Comparison of ENCODE assay signal across 20 cellular contexts in genomic region chrX:69724307-69724706, GRCh38.
DNase-seq lines count a peak whose midpoint lies in the region; ATAC-seq, FAIRE-seq and TF ChIP-seq lines count a peak whose summit lies in the region.
"Had no signal": no experiment of that assay in that cellular context is flagged by ENCODE, and none has a peak within 500 bp of the region (broad histone marks: within the 10 kb centered on the region; RNA-seq: fewer than 3 reads in every experiment).

No MANE protein-coding gene starts in this region.

- H2BK5ac ChIP-seq in neuronal stem cell (ENCODE audit: low read length), result no peak overlapping the region

- no peaks in the 10 kb centered on the region for H3K79me1 ChIP-seq in neuronal stem cell (ENCODE audit: low read depth, low read length)

- H3K27me3 ChIP-seq in left ventricle myocardium inferior (ENCODE audit: low read depth) (no peaks in the 10 kb centered on the region), astrocyte (ENCODE audit: insufficient read depth, low read length) (no peaks in the 10 kb centered on the region), neuronal stem cell (ENCODE audit: control insufficient read depth in 3 of 3, insufficient read depth in 3 of 3, low read depth in 1 of 3, low read length in 3 of 3) (no peaks in the 10 kb centered on the region), dorsolateral prefrontal cortex (peaks cover 0 to 59% (median 10%) of the 10 kb centered on the region in 45 donors)

- H2BK120ac ChIP-seq in neuronal stem cell (ENCODE audit: low read depth, low read length), result no peak overlapping the region

- no peaks in the 10 kb centered on the region for H3K4me1 Mint-ChIP-seq in astrocyte (ENCODE audit: low read depth, unreplicated experiment)
- H3K4me1 Mint-ChIP-seq: B cell had no signal

- peak; percentile 52 for FAIRE-seq in astrocyte (lab: Jason Lieb, UNC)
- FAIRE-seq: A549, G401.6, GM12891, GM18507 had no signal

- H3K4me3 Mint-ChIP-seq in astrocyte (ENCODE audit: unreplicated experiment), result no peak overlapping the region
- H3K4me3 Mint-ChIP-seq: B cell; CD4-positive, alpha-beta T cell; CD8-positive, alpha-beta T cell had no signal

- H3K9me3 Mint-ChIP-seq in astrocyte (ENCODE audit: unreplicated experiment), result no peaks in the 10 kb centered on the region
- H3K9me3 Mint-ChIP-seq: CD4-positive, alpha-beta T cell; CD8-positive, alpha-beta T cell had no signal

- no peaks in the 10 kb centered on the region for H3K36me3 Mint-ChIP-seq in astrocyte (ENCODE audit: low read depth, unreplicated experiment)
- H3K36me3 Mint-ChIP-seq: CD8-positive, alpha-beta T cell had no signal

- H4K20me1 ChIP-seq in astrocyte (ENCODE audit: insufficient read depth, low read length), result no peaks in the 10 kb centered on the region
- H4K20me1 ChIP-seq: BLaER1 treated with 17β-estradiol and CSF1 and Interleukin-3, amounts not matched to agents 10 nM and 100 nM had no signal

- no peak overlapping the region for H3K27ac Mint-ChIP-seq in astrocyte (ENCODE audit: unreplicated experiment)
- H3K27ac Mint-ChIP-seq: B cell; CD4-positive, alpha-beta T cell; CD8-positive, alpha-beta T cell had no signal

- H3K14ac ChIP-seq in neuronal stem cell (ENCODE audit: low read length), result no peak overlapping the region

- H3K4me2 ChIP-seq in astrocyte (ENCODE audit: low read length), result no peak overlapping the region
- H3K4me2 ChIP-seq in neuronal stem cell (ENCODE audit: insufficient read depth, low read length, poor library complexity, severe bottlenecking), result no peak overlapping the region
- H3K4me2 ChIP-seq: A549; BLaER1 treated with 17β-estradiol and CSF1 and Interleukin-3, amounts not matched to agents 10 nM and 100 nM had no signal

- intact Hi-C loops in left cardiac atrium (cut with DNase I) (no loop called here), left ventricle myocardium inferior (cut with micrococcal nuclease) (no loop called here), dorsolateral prefrontal cortex (cut with DNase I) (no loop called here)

- no peak overlapping the region for H3K9ac ChIP-seq in astrocyte (ENCODE audit: low read length)
- H3K9ac ChIP-seq in neuronal stem cell (ENCODE audit: low read depth, low read length, poor library complexity), result peak overlapping the region; percentile 21
- H3K9ac ChIP-seq: BLaER1 treated with 17β-estradiol and CSF1 and Interleukin-3, amounts not matched to agents 10 nM and 100 nM had no signal

- no peak overlapping the region for H4K8ac ChIP-seq in neuronal stem cell (ENCODE audit: low read depth, low read length)

- H2BK15ac ChIP-seq in neuronal stem cell (ENCODE audit: low read length), result no peak overlapping the region

- no peaks in the 10 kb centered on the region for H3K79me2 ChIP-seq in astrocyte (ENCODE audit: insufficient read depth, low read length)

- peak; percentile 72 to 74 for ATAC-seq in left cardiac atrium
- ATAC-seq: A549; CD8-positive, alpha-beta T cell had no signal

- DNase-seq in left cardiac atrium (no peak), left ventricle myocardium inferior (no peak), astrocyte (ENCODE audit: low read depth) (no peak), neuronal stem cell (ENCODE audit: low spot score) (no peak), dorsolateral prefrontal cortex (no peak)
- DNase-seq: AML-193; Caco-2; Calu3; CD4-positive, alpha-beta T cell; CD8-positive, alpha-beta T cell; DMS79 treated with DMSO at 0.1 percent for 48 hours; GF-D8 had no signal

- H3K27ac ChIP-seq in left ventricle myocardium inferior (replicated peaks) (no peak overlapping the region), astrocyte (ENCODE audit: low read depth, low read length) (no peak overlapping the region), neuronal stem cell (replicated peaks; ENCODE audit: low read length) (no peak overlapping the region), dorsolateral prefrontal cortex (no peak overlapping the region)
- H3K27ac ChIP-seq: 22Rv1; A549; BLaER1 treated with 17β-estradiol and CSF1 and Interleukin-3, amounts not matched to agents 10 nM and 100 nM; C4-2B had no signal

- no peaks in the 10 kb centered on the region for H3K36me3 ChIP-seq in left ventricle myocardium inferior
- no peaks in the 10 kb centered on the region for H3K36me3 ChIP-seq in astrocyte (ENCODE audit: insufficient read depth, low read length)
- no peaks in the 10 kb centered on the region for H3K36me3 ChIP-seq in neuronal stem cell (replicated peaks in 1 of 2; ENCODE audit: control insufficient read depth in 2 of 2, insufficient read depth in 2 of 2, low read length in 2 of 2)
- H3K36me3 ChIP-seq: BLaER1 treated with 17β-estradiol and CSF1 and Interleukin-3, amounts not matched to agents 10 nM and 100 nM had no signal

- no peak overlapping the region for H3K23ac ChIP-seq in neuronal stem cell (ENCODE audit: low read depth, low read length, poor library complexity)

- H3K4ac ChIP-seq in neuronal stem cell (ENCODE audit: low read length), result no peak overlapping the region

- TF ChIP-seq CTCF in left ventricle myocardium inferior (IDR thresholded peaks at IDR 0.05; ENCODE audit: borderline replicate concordance) (no peak), astrocyte (IDR thresholded peaks at IDR 0.05; ENCODE audit: insufficient read depth, low read depth, low read length) (no peak), dorsolateral prefrontal cortex (IDR thresholded peaks at IDR 0.05 in 54 of 56, conservative IDR thresholded peaks at IDR 0.05 in 2 of 56; ENCODE audit: low read depth in 1 of 56, partially characterized antibody in 56 of 56) (no peak)

- no peak overlapping the region for H4K91ac ChIP-seq in neuronal stem cell (ENCODE audit: low read depth, low read length, poor library complexity)

- no peak overlapping the region for H3K18ac ChIP-seq in neuronal stem cell (ENCODE audit: low read length)

- H3K27me3 Mint-ChIP-seq in astrocyte (ENCODE audit: low read depth, unreplicated experiment), result no peaks in the 10 kb centered on the region
- H3K27me3 Mint-ChIP-seq: B cell; CD4-positive, alpha-beta T cell had no signal

- no peak overlapping the region for H3K4me3 ChIP-seq in left ventricle myocardium inferior
- H3K4me3 ChIP-seq in astrocyte (ENCODE audit: insufficient read depth, low read depth, low read length), result no peak overlapping the region
- no peak overlapping the region for H3K4me3 ChIP-seq in neuronal stem cell (ENCODE audit: low read length in 2 of 2)
- H3K4me3 ChIP-seq in dorsolateral prefrontal cortex, result no peak overlapping the region
- H3K4me3 ChIP-seq: A549; BLaER1 treated with 17β-estradiol and CSF1 and Interleukin-3, amounts not matched to agents 10 nM and 100 nM had no signal

- H2AFZ ChIP-seq in astrocyte (ENCODE audit: low read depth, low read length) (no peak overlapping the region), neuronal stem cell (ENCODE audit: low read length) (no peak overlapping the region)

- no CpG with 5 or more reads among the region's 2 CpGs for WGBS in neuronal stem cell (ENCODE audit: extremely low coverage in 2 of 2, insufficient read length in 2 of 2, insufficient replicate concordance in 1 of 2), 2 donors

- H3K4me1 ChIP-seq in left ventricle myocardium inferior (no peaks in the 10 kb centered on the region), astrocyte (ENCODE audit: insufficient read depth, low read length) (no peaks in the 10 kb centered on the region), neuronal stem cell (ENCODE audit: control insufficient read depth in 2 of 2, insufficient read depth in 1 of 2, low read depth in 1 of 2, low read length in 2 of 2) (no peaks in the 10 kb centered on the region)
- H3K4me1 ChIP-seq: A549; BLaER1 treated with 17β-estradiol and CSF1 and Interleukin-3, amounts not matched to agents 10 nM and 100 nM; Caco-2 had no signal

- H2BK12ac ChIP-seq in neuronal stem cell (ENCODE audit: low read length), result no peak overlapping the region

- H2AK5ac ChIP-seq in neuronal stem cell (ENCODE audit: low read depth, low read length), result no peak overlapping the region

- no peaks in the 10 kb centered on the region for H3K9me3 ChIP-seq in left ventricle myocardium inferior (replicated peaks)
- no peaks in the 10 kb centered on the region for H3K9me3 ChIP-seq in astrocyte (ENCODE audit: insufficient read depth, low read depth, low read length)
- peaks cover 0 to 2% of the 10 kb centered on the region in 2 donors for H3K9me3 ChIP-seq in neuronal stem cell (replicated peaks in 1 of 2; ENCODE audit: control insufficient read depth in 2 of 2, insufficient read depth in 1 of 2, low read depth in 1 of 2, low read length in 2 of 2)
- H3K9me3 ChIP-seq: A549, Caco-2 had no signal
